In the genomic region with DNA sequence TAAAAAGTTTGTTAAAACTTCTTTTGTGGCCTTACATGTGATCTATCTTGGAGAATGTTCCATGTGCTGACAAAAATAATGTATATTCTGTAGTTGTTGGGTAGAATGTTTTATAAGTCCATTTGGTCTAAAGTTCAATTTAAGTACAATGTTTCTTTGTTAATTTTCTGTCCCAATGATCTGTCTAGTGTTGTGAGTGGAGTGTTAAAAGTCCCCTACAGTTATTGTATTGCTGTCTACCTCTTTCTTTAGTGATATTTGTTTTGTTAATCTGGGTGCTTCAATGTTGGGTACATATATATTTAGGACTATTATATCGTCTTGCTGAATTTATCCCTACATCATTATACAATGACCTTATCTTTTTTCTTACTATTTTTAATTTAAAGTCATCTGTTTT, we compare ENCODE assay signal across 23 cellular contexts. TPM values are rescaled to one million over a fixed set of nuclear protein-coding genes. Genes with fewer than 3 reads are reported as not detected.
"Had no signal": no experiment of that assay in that cellular context is flagged by ENCODE, and none has a peak within 500 bp of the region (broad histone marks: within the 10 kb centered on the region; RNA-seq: fewer than 3 reads in every experiment).

No MANE protein-coding gene starts in this region.

- H3K27me3 Mint-ChIP-seq: IgD-negative memory B cell had no signal

- H3K27me3 ChIP-seq: SJSA1 had no signal

- DNase-seq: NCI-H1092, NCI-H1105 treated with DMSO at 0.1 percent for 48 hours, NCI-H1417 treated with DMSO at 0.1 percent for 48 hours, NCI-H146, NCI-H1694 treated with DMSO at 0.1 percent for 48 hours, NCI-H1930, NCI-H2081, NCI-H2107, NCI-H226, NCI-H446, NCI-H510A, NCI-H524 treated with DMSO at 0.1 percent for 48 hours, NCI-H69, NCI-H774, Right ventricle myocardium superior, RPMI8226, SIG-M5 had no signal

- H3K36me3 ChIP-seq: SJSA1 had no signal

- ATAC-seq: K562 had no signal

- H3K4me3 ChIP-seq: K562, SJSA1, SK-N-MC had no signal

- H3K27ac ChIP-seq: KMS-11, SJSA1, SK-N-MC had no signal

RNA-seq across cellular contexts. Expression of a gene that starts 6.9 kb away (rescaled TPM):
- total RNA-seq: MCF 10A had no signal
